Comparison of ENCODE assay signal across 8 cellular contexts in the genomic region with DNA sequence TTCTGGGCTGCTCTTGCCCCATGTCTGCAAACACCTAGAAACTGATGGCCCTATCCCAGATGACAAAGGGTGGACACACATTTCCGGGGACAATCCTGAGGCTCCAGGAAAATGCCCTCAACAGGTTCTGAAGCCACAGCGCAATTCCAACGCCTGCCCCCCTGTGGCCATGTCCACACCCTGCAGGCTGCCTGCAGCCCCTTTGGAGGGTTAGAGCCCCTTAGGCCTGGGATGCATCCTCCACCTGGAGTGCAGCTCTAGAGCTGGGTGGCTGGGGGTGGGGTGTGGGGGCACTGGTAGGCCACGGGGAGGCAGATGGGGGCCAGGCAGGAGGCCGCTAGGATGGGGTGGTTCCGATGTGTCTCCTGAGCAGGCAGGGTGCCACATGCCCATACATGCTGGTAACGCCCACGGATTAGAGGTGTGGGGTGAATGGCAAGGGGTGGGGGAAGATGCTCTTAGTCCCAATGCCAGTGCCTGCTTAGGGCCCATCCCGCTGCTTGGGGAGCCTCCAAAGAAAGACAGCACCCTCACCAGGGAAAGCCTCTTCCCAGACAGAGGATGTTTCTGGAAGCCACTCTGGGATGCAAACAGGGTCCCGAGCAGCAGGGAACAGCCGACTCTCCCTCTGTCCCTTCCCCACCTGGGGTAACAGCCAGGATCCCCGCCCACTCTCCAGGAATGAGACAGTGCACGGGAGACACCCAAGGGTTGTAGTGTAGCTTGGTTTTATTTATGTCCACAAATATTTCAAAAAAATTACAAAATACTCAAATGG. TPM values are rescaled to one million over a fixed set of nuclear protein-coding genes. Genes with fewer than 3 reads are reported as not detected.
DNase-seq lines count a peak whose midpoint lies in the region; ATAC-seq and TF ChIP-seq lines count a peak whose summit lies in the region.

No MANE protein-coding gene starts in this region.

- H3K79me2 ChIP-seq in trophoblast cell (ENCODE audit: control insufficient read depth, insufficient read depth, low read length, poor library complexity) = no peaks in the 10 kb centered on the region

- intact Hi-C loops in lower leg skin (cut with DNase I; ENCODE audit: low total_unique reads) = loop anchor here (2.0 kb wide), 1 partner anchor 375 kb away; no protein-coding TSS in a partner anchor
- intact Hi-C loops in natural killer cell (cut with micrococcal nuclease) = no loop called here

- H3K27me3 ChIP-seq in endodermal cell (ENCODE audit: control insufficient read depth, insufficient read depth, low read length, poor library complexity, severe bottlenecking) (no peaks in the 10 kb centered on the region), trophoblast cell (ENCODE audit: insufficient read depth, low read length) (no peaks in the 10 kb centered on the region)

- no peak overlapping the region for H3K9ac ChIP-seq in endodermal cell (ENCODE audit: extremely low read depth, low read length, poor library complexity, severe bottlenecking)
- no peak overlapping the region for H3K9ac ChIP-seq in trophoblast cell (ENCODE audit: low read length)

- H3K79me1 ChIP-seq in trophoblast cell (ENCODE audit: low read length) = peaks cover 13% of the 10 kb centered on the region

- no peaks in the 10 kb centered on the region for H3K9me3 ChIP-seq in endodermal cell (ENCODE audit: control insufficient read depth, low read length)
- no peaks in the 10 kb centered on the region for H3K9me3 ChIP-seq in trophoblast cell (ENCODE audit: insufficient read depth, low read depth, low read length)

- no peak overlapping the region for H3K4me3 Mint-ChIP-seq in endodermal cell
- no peak overlapping the region for H3K4me3 Mint-ChIP-seq in natural killer cell

- CTCF ChIA-PET in GM10248 (lab: Yijun Ruan, JAX) = interaction anchor here (1.0 to 8.2 kb wide), 7 partner anchors 16 to 497 kb away, joined by 3 to 91 read pairs (median 4); no protein-coding TSS in a partner anchor

- H3K18ac ChIP-seq in trophoblast cell (ENCODE audit: low read length) = no peak overlapping the region

- no peak for TF ChIP-seq POLR2A in lower leg skin (IDR thresholded peaks at IDR 0.05)

- POLR2A ChIA-PET in GM10248 (lab: Yijun Ruan, JAX) = no interaction called here

- H4K8ac ChIP-seq in trophoblast cell (ENCODE audit: low read depth, low read length) = no peak overlapping the region

- H4K12ac ChIP-seq in trophoblast cell (ENCODE audit: low read depth, low read length) = no peak overlapping the region

- TF ChIP-seq CTCF in GM10248 (IDR thresholded peaks at IDR 0.05; ENCODE audit: control extremely low read depth, extremely low read depth, low read depth, missing control alignments) (peak; percentile 55), endodermal cell (conservative IDR thresholded peaks at IDR 0.05) (peak; percentile 83), lower leg skin (IDR thresholded peaks at IDR 0.05) (no peak), natural killer cell (IDR thresholded peaks at IDR 0.05) (no peak)

- H3K9me3 Mint-ChIP-seq in endodermal cell = no peaks in the 10 kb centered on the region
- H3K9me3 Mint-ChIP-seq in natural killer cell = no peaks in the 10 kb centered on the region

- no peaks in the 10 kb centered on the region for H3K4me1 ChIP-seq in endodermal cell (ENCODE audit: control insufficient read depth, insufficient read depth, low read length)
- peaks cover 14% of the 10 kb centered on the region in 2 experiments for H3K4me1 ChIP-seq in trophoblast cell (ENCODE audit: control insufficient read depth in 1 of 2, insufficient read depth in 2 of 2, low read length in 2 of 2)

- peaks cover 1% of the 10 kb centered on the region for H3K27me3 Mint-ChIP-seq in endodermal cell (ENCODE audit: insufficient read depth)
- H3K27me3 Mint-ChIP-seq in natural killer cell (ENCODE audit: low read depth in 2 of 2) = peaks cover 0 to 3% of the 10 kb centered on the region in 2 donors

- H3K14ac ChIP-seq in trophoblast cell (ENCODE audit: low read length) = no peak overlapping the region

- 75 to 86% methylated on average over 5 to 11 of the region's 13 CpGs for WGBS in endodermal cell (ENCODE audit: insufficient coverage in 1 of 2, insufficient read length in 1 of 2), 2 experiments
- WGBS in trophoblast cell (ENCODE audit: extremely low coverage, insufficient coverage, insufficient read length) = no CpG with 5 or more reads among the region's 13 CpGs
- 48 to 52% methylated on average over 12 of the region's 13 CpGs for WGBS in lower leg skin, 2 donors

- peak; percentile 52 for DNase-seq in GM10248 (ENCODE audit: extremely low spot score)
- DNase-seq in NCI-H510A (lab: John Stamatoyannopoulos, UW) = peak; percentile 67
- DNase-seq in endodermal cell = peak; percentile 91
- DNase-seq in trophoblast cell = peak; percentile 10 to 51
- no peak for DNase-seq in NCI-H1436 treated with DMSO at 0.1 percent for 48 hours (lab: John Stamatoyannopoulos, UW)
- no peak for DNase-seq in lower leg skin (ENCODE audit: low spot score in 2 of 2)
- DNase-seq in natural killer cell = no peak

- no peak overlapping the region for H2AFZ ChIP-seq in trophoblast cell (ENCODE audit: insufficient read depth, low read length, poor library complexity)

- H3K36me3 Mint-ChIP-seq in endodermal cell (ENCODE audit: low read depth) = peaks cover 25% of the 10 kb centered on the region
- H3K36me3 Mint-ChIP-seq in natural killer cell = no peaks in the 10 kb centered on the region

- no peak overlapping the region for H3K23ac ChIP-seq in trophoblast cell (ENCODE audit: low read length)

- H3K4me1 Mint-ChIP-seq in endodermal cell (peaks cover 9% of the 10 kb centered on the region), natural killer cell (peaks cover 5 to 6% of the 10 kb centered on the region in 2 donors)

- ATAC-seq in HG03378 (IDR thresholded peaks at IDR 0.05; ENCODE audit: unreplicated experiment) (no peak), natural killer cell (no peak)

- no peak overlapping the region for H3K4me2 ChIP-seq in trophoblast cell (ENCODE audit: low read length)

- H4K91ac ChIP-seq in trophoblast cell (ENCODE audit: low read depth, low read length) = no peak overlapping the region

- H2BK12ac ChIP-seq in trophoblast cell (ENCODE audit: low read length) = no peak overlapping the region

- H2BK120ac ChIP-seq in trophoblast cell (ENCODE audit: insufficient read depth, low read length, poor library complexity) = no peak overlapping the region

- H3K36me3 ChIP-seq in endodermal cell (ENCODE audit: control insufficient read depth, insufficient read depth, low read length) (peaks cover 40% of the 10 kb centered on the region), trophoblast cell (ENCODE audit: control insufficient read depth in 1 of 2, insufficient read depth in 2 of 2, low read length in 2 of 2) (peaks cover 32 to 43% of the 10 kb centered on the region in 2 experiments)

- H2BK5ac ChIP-seq in trophoblast cell (ENCODE audit: low read depth, low read length, poor library complexity) = no peak overlapping the region

- H2AK5ac ChIP-seq in trophoblast cell (ENCODE audit: low read length) = no peak overlapping the region

- peak overlapping the region; percentile 61 for H3K27ac ChIP-seq in endodermal cell (ENCODE audit: low read depth, low read length)
- no peak overlapping the region for H3K27ac ChIP-seq in trophoblast cell (ENCODE audit: low read depth, low read length)

- peak overlapping the region; percentile 87 for H3K27ac Mint-ChIP-seq in endodermal cell
- no peak overlapping the region for H3K27ac Mint-ChIP-seq in natural killer cell

- H3K4ac ChIP-seq in trophoblast cell (ENCODE audit: low read depth, low read length) = no peak overlapping the region

- no peak overlapping the region for H3K4me3 ChIP-seq in endodermal cell (ENCODE audit: low read length)
- no peak overlapping the region for H3K4me3 ChIP-seq in trophoblast cell (ENCODE audit: low read depth, low read length)
- no peak overlapping the region for H3K4me3 ChIP-seq in lower leg skin (ENCODE audit: low read depth, poor library complexity, severe bottlenecking)

RNA-seq across cellular contexts. Expression of a gene that starts 34.0 kb away (rescaled TPM):
- under 1 TPM in 1 of 2 donors, not detected in 1; 0.42 TPM for total RNA-seq in endodermal cell
- 2.4 TPM for polyA plus RNA-seq in endodermal cell (2013, experiment 1 of 2)
- polyA plus RNA-seq in endodermal cell (2013, experiment 2 of 2) = 2.3 TPM
- polyA plus RNA-seq in trophoblast cell (2013) = 0.49 and 0.65 TPM in 2 replicates
- 1 to 10 TPM in 3 of 4 donors, under 1 TPM in 1; 0.13 to 3.4 (median 1.4) TPM for total RNA-seq in lower leg skin
- under 1 TPM; 0.45 to 0.68 (median 0.52) TPM for total RNA-seq in natural killer cell

Comparison
In these comparisons a context has a peak if more than half of its experiments do, and no peak if none do; other contexts are left out.
1. DNase-seq: peak in GM10248 (single experiment), NCI-H510A (single experiment), endodermal cell (single experiment) and trophoblast cell (2 of 2); none in NCI-H1436 treated with DMSO at 0.1 percent for 48 hours (single experiment), lower leg skin (0 of 2) and natural killer cell (single experiment).
2. CTCF ChIP-seq: peak in GM10248 (single experiment) and endodermal cell (single experiment); none in lower leg skin (0 of 3) and natural killer cell (single experiment).